8 cellular contexts compared by ENCODE assay signal in genomic region chr1:248622491-248623106, GRCh38. TPM values are rescaled to one million over a fixed set of nuclear protein-coding genes. Genes with fewer than 3 reads are reported as not detected.
DNase-seq lines count a peak whose midpoint lies in the region; ATAC-seq and TF ChIP-seq lines count a peak whose summit lies in the region.

No MANE protein-coding gene starts in this region.

- TF ChIP-seq CTCF in KMS-11 (conservative IDR thresholded peaks at IDR 0.05; ENCODE audit: low read depth, low read length) = peak; percentile 89

- no peaks in the 10 kb centered on the region for H3K4me1 ChIP-seq in KMS-11 (ENCODE audit: low read depth, poor library complexity, severe bottlenecking)

- H3K9ac ChIP-seq in KMS-11 = no peak overlapping the region

- no peak overlapping the region for H3K4me3 Mint-ChIP-seq in activated naive CD8-positive, alpha-beta T cell treated with anti-CD3 and anti-CD28 coated beads, Interleukin-2, amount 10 ng/mL, durations not matched to agents 7 days and 5 days
- no peak overlapping the region for H3K4me3 Mint-ChIP-seq in activated naive CD8-positive, alpha-beta T cell treated with anti-CD3 and anti-CD28 coated beads for 36 hours
- no peak overlapping the region for H3K4me3 Mint-ChIP-seq in T-cell

- H3K79me2 ChIP-seq in KMS-11 (ENCODE audit: insufficient read depth, low read depth) = no peaks in the 10 kb centered on the region

- no peaks in the 10 kb centered on the region for H3K27me3 Mint-ChIP-seq in activated naive CD8-positive, alpha-beta T cell treated with anti-CD3 and anti-CD28 coated beads, Interleukin-2, amount 10 ng/mL, durations not matched to agents 7 days and 5 days
- no peaks in the 10 kb centered on the region for H3K27me3 Mint-ChIP-seq in activated naive CD8-positive, alpha-beta T cell treated with anti-CD3 and anti-CD28 coated beads for 36 hours
- H3K27me3 Mint-ChIP-seq in T-cell = no peaks in the 10 kb centered on the region

- H4K20me1 ChIP-seq in KMS-11 (ENCODE audit: insufficient read depth) = no peaks in the 10 kb centered on the region

- CTCF ChIA-PET in T-cell (lab: Charles Lee) = interaction anchor here in 1 of 2 donors (0.6 to 1.2 kb wide), 3 partner anchors 31 to 218 kb away, joined by 3 to 4 read pairs (median 3); no protein-coding TSS in a partner anchor

- POLR2A ChIA-PET in activated naive CD8-positive, alpha-beta T cell treated with anti-CD3 and anti-CD28 coated beads, Interleukin-2, amount 10 ng/mL, durations not matched to agents 7 days and 5 days (lab: Charles Lee) = interaction anchor here (0.7 kb wide), 1 partner anchor 275 kb away, joined by 3 read pairs; no protein-coding TSS in a partner anchor
- POLR2A ChIA-PET in T-cell (lab: Charles Lee) = interaction anchor here in 1 of 2 donors (0.7 kb wide), 1 partner anchor 214 kb away, joined by 3 read pairs; no protein-coding TSS in a partner anchor

- no peaks in the 10 kb centered on the region for H3K4me1 Mint-ChIP-seq in activated naive CD8-positive, alpha-beta T cell treated with anti-CD3 and anti-CD28 coated beads, Interleukin-2, amount 10 ng/mL, durations not matched to agents 7 days and 5 days
- H3K4me1 Mint-ChIP-seq in activated naive CD8-positive, alpha-beta T cell treated with anti-CD3 and anti-CD28 coated beads for 36 hours = peaks cover 2% of the 10 kb centered on the region
- H3K4me1 Mint-ChIP-seq in T-cell = peaks cover 0 to 9% (median 2%) of the 10 kb centered on the region in 3 donors

- H3K27me3 ChIP-seq in KMS-11 (ENCODE audit: insufficient read depth, low read depth) = no peaks in the 10 kb centered on the region

- H3K36me3 Mint-ChIP-seq in activated naive CD8-positive, alpha-beta T cell treated with anti-CD3 and anti-CD28 coated beads, Interleukin-2, amount 10 ng/mL, durations not matched to agents 7 days and 5 days = no peaks in the 10 kb centered on the region
- H3K36me3 Mint-ChIP-seq in activated naive CD8-positive, alpha-beta T cell treated with anti-CD3 and anti-CD28 coated beads for 36 hours = no peaks in the 10 kb centered on the region
- no peaks in the 10 kb centered on the region for H3K36me3 Mint-ChIP-seq in T-cell

- peak; percentile 58 for ATAC-seq in activated naive CD8-positive, alpha-beta T cell treated with anti-CD3 and anti-CD28 coated beads, Interleukin-2, amount 10 ng/mL, durations not matched to agents 7 days and 5 days (ENCODE audit: low read depth)
- ATAC-seq in GM21786 (IDR thresholded peaks at IDR 0.05; ENCODE audit: unreplicated experiment) (peak; percentile 95), T-cell (replicated peaks in 1 of 4) (peak; percentile 50 to 72 (median 68))

- DNase-seq in activated naive CD8-positive, alpha-beta T cell treated with anti-CD3 and anti-CD28 coated beads, Interleukin-2, amount 10 ng/mL, durations not matched to agents 7 days and 5 days = no peak
- no peak for DNase-seq in activated naive CD8-positive, alpha-beta T cell treated with anti-CD3 and anti-CD28 coated beads for 36 hours
- DNase-seq in T-cell (no peak), inferior parietal cortex (ENCODE audit: extremely low spot score) (peak; percentile 41), HK-2 (ENCODE audit: unreplicated experiment) (no peak), 8988T (no peak)

- no peaks in the 10 kb centered on the region for H3K9me3 Mint-ChIP-seq in activated naive CD8-positive, alpha-beta T cell treated with anti-CD3 and anti-CD28 coated beads, Interleukin-2, amount 10 ng/mL, durations not matched to agents 7 days and 5 days
- no peaks in the 10 kb centered on the region for H3K9me3 Mint-ChIP-seq in activated naive CD8-positive, alpha-beta T cell treated with anti-CD3 and anti-CD28 coated beads for 36 hours
- no peaks in the 10 kb centered on the region for H3K9me3 Mint-ChIP-seq in T-cell

- no peak overlapping the region for H3K27ac ChIP-seq in KMS-11

- no peak overlapping the region for H3K27ac Mint-ChIP-seq in activated naive CD8-positive, alpha-beta T cell treated with anti-CD3 and anti-CD28 coated beads, Interleukin-2, amount 10 ng/mL, durations not matched to agents 7 days and 5 days
- no peak overlapping the region for H3K27ac Mint-ChIP-seq in activated naive CD8-positive, alpha-beta T cell treated with anti-CD3 and anti-CD28 coated beads for 36 hours
- no peak overlapping the region for H3K27ac Mint-ChIP-seq in T-cell

- no peaks in the 10 kb centered on the region for H3K36me3 ChIP-seq in KMS-11 (ENCODE audit: insufficient read depth)

- H2AFZ ChIP-seq in KMS-11 (ENCODE audit: low read depth) = no peak overlapping the region

- H3K4me2 ChIP-seq in KMS-11 = no peak overlapping the region

- H3K4me3 ChIP-seq in KMS-11 (IDR thresholded peaks at IDR 0.05; ENCODE audit: insufficient read depth, low read depth, low read length) = no peak overlapping the region

RNA-seq across cellular contexts. Expression of gene OR2T11, which starts 12.3 kb away (rescaled TPM):
- total RNA-seq in activated naive CD8-positive, alpha-beta T cell treated with anti-CD3 and anti-CD28 coated beads, Interleukin-2, amount 10 ng/mL, durations not matched to agents 7 days and 5 days = not detected
- total RNA-seq in activated naive CD8-positive, alpha-beta T cell treated with anti-CD3 and anti-CD28 coated beads for 36 hours = not detected
- not detected for total RNA-seq in T-cell

RNA-seq across cellular contexts. Expression of gene OR2T35, which starts 22.5 kb away (rescaled TPM):
- total RNA-seq in activated naive CD8-positive, alpha-beta T cell treated with anti-CD3 and anti-CD28 coated beads, Interleukin-2, amount 10 ng/mL, durations not matched to agents 7 days and 5 days = not detected
- total RNA-seq in activated naive CD8-positive, alpha-beta T cell treated with anti-CD3 and anti-CD28 coated beads for 36 hours = not detected
- not detected for total RNA-seq in T-cell

RNA-seq across cellular contexts. Expression of gene OR2T10, which starts 25.1 kb away (rescaled TPM):
- total RNA-seq in activated naive CD8-positive, alpha-beta T cell treated with anti-CD3 and anti-CD28 coated beads, Interleukin-2, amount 10 ng/mL, durations not matched to agents 7 days and 5 days = not detected
- not detected for total RNA-seq in activated naive CD8-positive, alpha-beta T cell treated with anti-CD3 and anti-CD28 coated beads for 36 hours
- not detected for total RNA-seq in T-cell

RNA-seq across cellular contexts. Expression of gene OR2T27, which starts 32.7 kb away (rescaled TPM):
- total RNA-seq in activated naive CD8-positive, alpha-beta T cell treated with anti-CD3 and anti-CD28 coated beads, Interleukin-2, amount 10 ng/mL, durations not matched to agents 7 days and 5 days = not detected
- not detected for total RNA-seq in activated naive CD8-positive, alpha-beta T cell treated with anti-CD3 and anti-CD28 coated beads for 36 hours
- not detected for total RNA-seq in T-cell

RNA-seq across cellular contexts. Expression of gene OR2T34, which starts 48.0 kb away (rescaled TPM):
- total RNA-seq in activated naive CD8-positive, alpha-beta T cell treated with anti-CD3 and anti-CD28 coated beads, Interleukin-2, amount 10 ng/mL, durations not matched to agents 7 days and 5 days = not detected
- not detected for total RNA-seq in activated naive CD8-positive, alpha-beta T cell treated with anti-CD3 and anti-CD28 coated beads for 36 hours
- total RNA-seq in T-cell = not detected
